ENCODE assay signal across 1 cellular context in the genomic region with DNA sequence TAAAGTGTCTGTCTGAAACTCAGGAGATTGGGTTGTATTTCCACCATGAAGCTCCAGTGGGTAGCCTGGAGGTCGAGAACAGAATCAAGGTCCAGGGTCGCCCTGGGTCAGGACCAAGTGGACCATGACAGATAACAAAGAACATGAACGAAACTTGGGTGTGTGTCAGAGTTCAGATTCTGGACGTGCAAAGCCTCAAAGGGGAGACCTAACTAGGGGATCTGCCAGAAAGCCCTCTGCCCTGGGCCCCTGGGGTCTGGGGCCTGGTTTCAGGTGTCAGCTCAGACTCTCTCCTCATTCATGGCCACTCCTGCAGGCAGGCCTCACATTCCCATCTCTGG.
TF ChIP-seq lines count a peak whose summit lies in the region.

No MANE protein-coding gene starts in this region.

TF ChIP-seq in H1, 55 proteins besides CTCF, POLR2A, EP300 and RAD21:
- TF ChIP-seq SP1 (IDR thresholded peaks at IDR 0.05; ENCODE audit: low read depth, low read length): no peak
- no peak for TF ChIP-seq CHD1 (IDR thresholded peaks at IDR 0.05; ENCODE audit: low read depth, low read length)
- TF ChIP-seq JUN (IDR thresholded peaks at IDR 0.05; ENCODE audit: low read depth, low read length): no peak
- no peak for TF ChIP-seq CTBP2 (IDR thresholded peaks at IDR 0.05; ENCODE audit: borderline replicate concordance, insufficient read depth, insufficient read length, low read length)
- TF ChIP-seq SIRT6 (IDR thresholded peaks at IDR 0.05; ENCODE audit: low read length): no peak
- no peak for TF ChIP-seq KDM5A (IDR thresholded peaks at IDR 0.05; ENCODE audit: low read length)
- no peak for TF ChIP-seq EGR1 (IDR thresholded peaks at IDR 0.05; ENCODE audit: borderline replicate concordance, low read depth, low read length)
- TF ChIP-seq RFX5 (IDR thresholded peaks at IDR 0.05; ENCODE audit: borderline replicate concordance, low read depth, low read length): no peak
- TF ChIP-seq GABPA (IDR thresholded peaks at IDR 0.05; ENCODE audit: borderline replicate concordance, insufficient read depth, low read length): no peak
- no peak for TF ChIP-seq BCL11A (IDR thresholded peaks at IDR 0.05; ENCODE audit: low read depth in 2 of 2, low read length in 2 of 2)
- TF ChIP-seq CBX8 (IDR thresholded peaks at IDR 0.05; ENCODE audit: borderline replicate concordance, low read depth, low read length): no peak
- no peak for TF ChIP-seq SIN3A (conservative IDR thresholded peaks at IDR 0.05 in 1 of 2, IDR thresholded peaks at IDR 0.05 in 1 of 2; ENCODE audit: low read depth in 1 of 2, low read length in 2 of 2)
- TF ChIP-seq, protein P1, sequence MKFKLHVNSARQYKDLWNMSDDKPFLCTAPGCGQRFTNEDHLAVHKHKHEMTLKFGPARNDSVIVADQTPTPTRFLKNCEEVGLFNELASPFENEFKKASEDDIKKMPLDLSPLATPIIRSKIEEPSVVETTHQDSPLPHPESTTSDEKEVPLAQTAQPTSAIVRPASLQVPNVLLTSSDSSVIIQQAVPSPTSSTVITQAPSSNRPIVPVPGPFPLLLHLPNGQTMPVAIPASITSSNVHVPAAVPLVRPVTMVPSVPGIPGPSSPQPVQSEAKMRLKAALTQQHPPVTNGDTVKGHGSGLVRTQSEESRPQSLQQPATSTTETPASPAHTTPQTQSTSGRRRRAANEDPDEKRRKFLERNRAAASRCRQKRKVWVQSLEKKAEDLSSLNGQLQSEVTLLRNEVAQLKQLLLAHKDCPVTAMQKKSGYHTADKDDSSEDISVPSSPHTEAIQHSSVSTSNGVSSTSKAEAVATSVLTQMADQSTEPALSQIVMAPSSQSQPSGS (IDR thresholded peaks at IDR 0.05; ENCODE audit: low read length): no peak
TF ChIP-seq in H1: peak in this region for 0.
